Comparison of ENCODE assay signal across 26 cellular contexts in the genomic region with DNA sequence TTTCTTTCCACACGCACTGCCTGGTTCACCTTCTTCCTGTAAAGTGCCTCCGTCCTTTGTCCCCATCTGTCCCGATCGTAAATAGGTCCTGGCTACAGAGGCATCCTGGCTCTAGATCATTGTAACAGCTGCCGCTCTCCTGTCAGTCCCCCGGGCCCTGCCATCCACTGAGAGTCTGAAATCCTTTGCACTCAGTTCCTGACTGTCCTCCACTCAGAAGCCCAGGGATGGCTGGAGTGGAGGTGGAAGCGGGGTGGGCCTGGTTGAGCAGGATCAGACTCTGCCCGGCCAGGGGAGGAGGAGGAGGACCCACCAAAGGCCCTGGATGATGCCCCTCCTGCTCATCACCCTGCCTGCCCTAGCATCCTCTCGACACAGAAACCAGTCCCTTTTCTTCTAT. TPM values are rescaled to one million over a fixed set of nuclear protein-coding genes. Genes with fewer than 3 reads are reported as not detected.
"Had no signal": no experiment of that assay in that cellular context is flagged by ENCODE, and none has a peak within 500 bp of the region (broad histone marks: within the 10 kb centered on the region; RNA-seq: fewer than 3 reads in every experiment).

No MANE protein-coding gene starts in this region.

- H3K79me2 ChIP-seq: hepatocyte had no signal

- H3K4me1 ChIP-seq: sigmoid colon, upper lobe of left lung had no signal

- H3K9me3 ChIP-seq: sigmoid colon, thoracic aorta, upper lobe of left lung had no signal

- H3K9me3 Mint-ChIP-seq: nephron had no signal

- DNase-seq: activated CD4-positive, alpha-beta T cell treated with anti-CD3 and anti-CD28 coated beads for 36 hours; activated CD4-positive, alpha-beta T cell treated with anti-CD3 and anti-CD28 coated beads, Interleukin-2, amount 50 U/mL, for 48 hours; activated CD8-positive, alpha-beta memory T cell treated with anti-CD3 and anti-CD28 coated beads, Interleukin-2, amount 50 U/mL, for 48 hours; activated effector memory CD4-positive, alpha-beta T cell treated with Interleukin-2 at 50 U/mL for 16 hours; activated naive CD4-positive, alpha-beta T cell treated with anti-CD3 and anti-CD28 coated beads, Interleukin-2, amount 10 ng/mL, durations not matched to agents 7 days and 5 days; activated T-cell treated with anti-CD3 and anti-CD28 coated beads, Interleukin-2, amount 50 U/mL, for 72 hours; amygdala; effector CD4-positive, alpha-beta T cell; foreskin melanocyte; nucleus accumbens; sigmoid colon; stimulated activated CD4-positive, alpha-beta T cell treated with anti-CD3 and anti-CD28 coated beads, Interleukin-4, amount 100 ng/mL, for 1 hour; stimulated activated naive CD4-positive, alpha-beta T cell had no signal

- H3K4me3 Mint-ChIP-seq: activated CD4-positive, alpha-beta T cell treated with anti-CD3 and anti-CD28 coated beads for 36 hours; activated naive CD4-positive, alpha-beta T cell treated with anti-CD3 and anti-CD28 coated beads, Interleukin-2, amount 10 ng/mL, durations not matched to agents 7 days and 5 days; activated T-cell treated with anti-CD3 and anti-CD28 coated beads, Interleukin-2, amount 50 U/mL, for 72 hours; dendritic cell treated with granulocyte-macrophage colony-stimulating factor and Interleukin-4, amounts not matched to agents 40 ng/mL and 50 ng/mL, for 4 days; nephron had no signal

- H2AFZ ChIP-seq: hepatocyte had no signal

- H3K4me1 Mint-ChIP-seq: activated CD4-positive, alpha-beta T cell treated with anti-CD3 and anti-CD28 coated beads for 36 hours; activated naive CD4-positive, alpha-beta T cell treated with anti-CD3 and anti-CD28 coated beads, Interleukin-2, amount 10 ng/mL, durations not matched to agents 7 days and 5 days; nephron had no signal

- H3K4me3 ChIP-seq: hepatocyte, sigmoid colon, SK-N-MC, thoracic aorta, upper lobe of left lung had no signal

- H3K4me2 ChIP-seq: hepatocyte had no signal

- H3K27me3 ChIP-seq: hepatocyte, sigmoid colon, upper lobe of left lung had no signal

- H3K27ac Mint-ChIP-seq: activated naive CD4-positive, alpha-beta T cell treated with anti-CD3 and anti-CD28 coated beads, Interleukin-2, amount 10 ng/mL, durations not matched to agents 7 days and 5 days; activated T-cell treated with anti-CD3 and anti-CD28 coated beads, Interleukin-2, amount 50 U/mL, for 72 hours; dendritic cell treated with granulocyte-macrophage colony-stimulating factor and Interleukin-4, amounts not matched to agents 40 ng/mL and 50 ng/mL, for 4 days; nephron had no signal

- H3K27ac ChIP-seq: hepatocyte, sigmoid colon, SK-N-MC, thoracic aorta, upper lobe of left lung had no signal

- ATAC-seq: activated CD4-positive, alpha-beta T cell treated with anti-CD3 and anti-CD28 coated beads for 36 hours; activated T-cell treated with anti-CD3 and anti-CD28 coated beads, Interleukin-2, amount 50 U/mL, for 72 hours; esophagus mucosa had no signal

- H3K27me3 Mint-ChIP-seq: activated CD4-positive, alpha-beta T cell treated with anti-CD3 and anti-CD28 coated beads for 36 hours; activated naive CD4-positive, alpha-beta T cell treated with anti-CD3 and anti-CD28 coated beads, Interleukin-2, amount 10 ng/mL, durations not matched to agents 7 days and 5 days; dendritic cell treated with granulocyte-macrophage colony-stimulating factor and Interleukin-4, amounts not matched to agents 40 ng/mL and 50 ng/mL, for 4 days had no signal

RNA-seq across cellular contexts. Expression of gene TMEM271, which starts 47.3 kb away (rescaled TPM):
- total RNA-seq: activated CD4-positive, alpha-beta T cell treated with anti-CD3 and anti-CD28 coated beads for 36 hours; activated CD8-positive, alpha-beta memory T cell treated with anti-CD3 and anti-CD28 coated beads for 36 hours; activated T-cell treated with anti-CD3 and anti-CD28 coated beads, Interleukin-2, amount 50 U/mL, for 72 hours; bronchial epithelial cell; chondrocyte; esophagus mucosa; hepatocyte; liver; renal cortical epithelial cell; T-helper 2 cell treated with Interferon-gamma antibody and Interleukin-4, amounts not matched to agents 100 ng/mL and 5 ng/mL, for 36 hours; thoracic aorta; upper lobe of left lung had no signal
